In the genomic region with DNA sequence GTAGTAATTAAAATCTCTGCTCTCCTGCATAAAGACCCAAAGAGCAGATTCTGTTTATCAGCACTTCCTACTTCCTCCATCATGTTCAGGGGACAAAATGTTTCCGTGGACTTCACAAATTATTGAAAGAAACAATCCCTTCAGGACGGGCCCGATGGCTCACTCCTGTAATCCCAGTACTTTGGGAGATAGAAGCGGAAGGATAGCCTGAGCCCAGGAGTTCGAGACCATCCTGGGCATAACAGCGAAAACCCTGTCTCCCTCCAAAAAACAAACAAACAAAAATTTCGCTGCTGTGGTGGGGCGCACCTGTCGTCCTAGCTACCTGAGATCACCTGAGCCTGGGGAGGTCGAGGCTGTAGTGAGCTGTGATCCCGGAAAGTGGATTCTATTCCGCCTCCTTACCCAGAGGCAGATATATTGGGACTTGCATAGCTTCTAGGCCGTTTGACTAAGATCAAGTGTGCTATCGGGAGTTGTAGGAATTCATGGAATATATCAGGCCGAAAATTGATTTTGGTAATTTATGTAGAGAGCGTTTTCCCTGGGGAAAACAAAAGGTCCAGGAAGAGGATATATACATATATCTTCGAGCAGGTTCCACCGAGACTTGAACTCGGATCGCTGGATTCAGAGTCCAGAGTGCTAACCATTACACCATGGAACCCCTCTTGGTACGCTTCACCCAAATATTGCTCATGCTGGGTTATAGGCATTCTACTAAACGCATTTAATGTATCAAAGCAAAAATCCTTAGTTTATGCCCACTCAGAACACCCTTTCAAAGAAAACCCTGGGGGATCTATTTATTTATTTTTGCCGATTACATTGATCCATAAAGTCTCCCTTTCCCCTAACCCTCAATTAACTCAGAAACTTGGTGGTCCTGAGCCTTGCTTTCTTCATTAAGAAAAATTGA, we compare ENCODE assay signal across 8 cellular contexts.
A peak's percentile ranks its signal among the peaks of the same experiment; 100 is the strongest.
DNase-seq lines count a peak whose midpoint lies in the region; ATAC-seq and TF ChIP-seq lines count a peak whose summit lies in the region.

No MANE protein-coding gene starts in this region.

- DNase-seq in G401 (ENCODE audit: low spot score) (peak; percentile 32), UCSD-AML1 (lab: John Stamatoyannopoulos, UW; ENCODE audit: unreplicated experiment) (peak; percentile 30), NOMO-1 treated with DMSO at 0.1 percent for 48 hours (lab: John Stamatoyannopoulos, UW; ENCODE audit: unreplicated experiment) (no peak)

- ATAC-seq in GM18858 (IDR thresholded peaks at IDR 0.05; ENCODE audit: unreplicated experiment) (no peak), HG02981 (IDR thresholded peaks at IDR 0.05; ENCODE audit: unreplicated experiment) (no peak), HG02870 (IDR thresholded peaks at IDR 0.05; ENCODE audit: unreplicated experiment) (no peak)

- H3K4me3 ChIP-seq in iPS-11a (ENCODE audit: low read depth, low read length), result peak overlapping the region; percentile 81

- in situ Hi-C loops in G401 (cut with HindIII; ENCODE audit: low sequenced_read_pairs), result no loop called here

- no peak for TF ChIP-seq EP300 in Ishikawa (IDR thresholded peaks at IDR 0.05; ENCODE audit: borderline replicate concordance)

- no peak for TF ChIP-seq RAD21 in Ishikawa (IDR thresholded peaks at IDR 0.05; ENCODE audit: low read depth)

TF ChIP-seq in Ishikawa, 13 proteins besides CTCF, POLR2A, EP300 and RAD21:
- TF ChIP-seq TEAD4 (IDR thresholded peaks at IDR 0.05) (peak; percentile 88), ZBTB7A (IDR thresholded peaks at IDR 0.05; ENCODE audit: low read depth) (no peak)
TF ChIP-seq in Ishikawa: peak in this region for 1.
